In the genomic region with DNA sequence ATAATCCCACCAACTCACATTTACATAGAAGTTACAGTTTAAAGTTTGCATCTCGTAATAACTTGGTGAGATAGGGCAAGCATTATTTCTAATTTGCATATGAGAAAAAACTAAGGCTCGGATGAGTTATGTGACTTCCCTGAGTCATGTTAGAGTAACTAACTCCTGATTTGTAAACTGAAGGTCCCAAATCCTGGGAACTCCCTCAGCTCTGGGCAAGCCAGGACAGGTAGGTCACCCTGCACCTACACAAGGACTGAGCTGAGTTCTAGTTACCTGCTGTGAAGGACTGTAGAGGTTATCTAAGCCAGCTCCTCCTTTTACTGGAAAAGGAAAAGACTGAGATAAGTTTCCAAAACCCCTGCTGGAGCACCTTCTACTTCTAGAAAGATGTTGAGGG, we compare ENCODE assay signal across 21 cellular contexts.
DNase-seq lines count a peak whose midpoint lies in the region; ATAC-seq, FAIRE-seq and TF ChIP-seq lines count a peak whose summit lies in the region.
"Had no signal": no experiment of that assay in that cellular context is flagged by ENCODE, and none has a peak within 500 bp of the region (broad histone marks: within the 10 kb centered on the region; RNA-seq: fewer than 3 reads in every experiment).

No MANE protein-coding gene starts in this region.

- no peak for FAIRE-seq in GM12891 (lab: Jason Lieb, UNC)
- FAIRE-seq: A549, GM18507, H54 had no signal

- ATAC-seq in GM21619 (IDR thresholded peaks at IDR 0.05; ENCODE audit: unreplicated experiment), result peak; percentile 19
- ATAC-seq in GM18868 (IDR thresholded peaks at IDR 0.05; ENCODE audit: unreplicated experiment), result no peak
- ATAC-seq: A549, PC-3, Right ventricle myocardium inferior had no signal

- peak overlapping the region; percentile 40 for H3K4me2 ChIP-seq in OCI-LY3 (ENCODE audit: low read length)
- H3K4me2 ChIP-seq: A549 had no signal

- H3K36me3 ChIP-seq in OCI-LY3 (replicated peaks; ENCODE audit: low read depth, low read length), result peaks cover 15% of the 10 kb centered on the region

- no peak for TF ChIP-seq POLR2A in GM12891 (IDR thresholded peaks at IDR 0.05; ENCODE audit: low read depth, low read length)

- H3K79me2 ChIP-seq in OCI-LY3 (ENCODE audit: low read length), result no peaks in the 10 kb centered on the region

- 0 out of 2 replicates have a peak, but pooled peaks cover 6% of the 10 kb centered on the region for H3K9me3 ChIP-seq in OCI-LY3 (ENCODE audit: insufficient read depth, low read length)

- H4K20me1 ChIP-seq in OCI-LY3 (ENCODE audit: insufficient read depth, low read length), result no peaks in the 10 kb centered on the region

- H3K4me3 ChIP-seq in OCI-LY3 (ENCODE audit: low read length), result no peak overlapping the region
- no peak overlapping the region for H3K4me3 ChIP-seq in epithelial cell of esophagus (ENCODE audit: low read length)
- H3K4me3 ChIP-seq: A549, SK-N-MC had no signal

- peaks cover 80% of the 10 kb centered on the region for H3K4me1 ChIP-seq in OCI-LY3 (ENCODE audit: low read length)
- H3K4me1 ChIP-seq: A549 had no signal

- 0 out of 2 replicates have a peak overlapping the region, but pooled peaks have one; percentile 12 for H3K27ac ChIP-seq in OCI-LY3 (ENCODE audit: low read length)
- H3K27ac ChIP-seq: A549, C4-2B, SK-N-MC had no signal

- DNase-seq in GM12891 (ENCODE audit: insufficient read length, low spot score) (no peak), epithelial cell of esophagus (ENCODE audit: low read depth) (peak; percentile 95), NCI-H526 treated with DMSO at 0.1 percent for 48 hours (lab: John Stamatoyannopoulos, UW) (no peak)
- no peak for DNase-seq in stimulated activated CD4-positive, alpha-beta T cell treated with anti-CD3 and anti-CD28 coated beads, Interleukin-2, amount 100 ng/mL, for 24 hours
- DNase-seq: DMS153; EL; MV-4-11; NCI-H1436; NCI-H2029 treated with DMSO at 0.1 percent for 48 hours; NCI-H524 treated with DMSO at 0.1 percent for 48 hours; NK-92 treated with Interleukin-12 subunit alpha and Interleukin-12 subunit beta, amount 100 ng/mL, for 24 hours; PC-3 had no signal

- no peak overlapping the region for H2AFZ ChIP-seq in OCI-LY3 (ENCODE audit: low read depth, low read length)

- TF ChIP-seq CTCF in OCI-LY3 (IDR thresholded peaks at IDR 0.05; ENCODE audit: low read depth, low read length), result no peak
- no peak for TF ChIP-seq CTCF in epithelial cell of esophagus (IDR thresholded peaks at IDR 0.05; ENCODE audit: insufficient read depth, low read depth, low read length, missing control alignments)

- no peaks in the 10 kb centered on the region for H3K27me3 ChIP-seq in OCI-LY3 (ENCODE audit: low read depth, low read length)

- H3K9ac ChIP-seq in OCI-LY3 (ENCODE audit: low read length), result 0 out of 2 replicates have a peak overlapping the region, but pooled peaks have one; percentile 6

TF ChIP-seq in GM12891, 5 proteins besides CTCF, POLR2A, EP300 and RAD21:
- TF ChIP-seq POU2F2 (IDR thresholded peaks at IDR 0.05; ENCODE audit: low read depth, low read length) (peak; percentile 35; the same call in 1 of the 2 replicates), POLR2AphosphoS5 (IDR thresholded peaks at IDR 0.05; ENCODE audit: low read depth, low read length) (no peak)
